In the genomic region with DNA sequence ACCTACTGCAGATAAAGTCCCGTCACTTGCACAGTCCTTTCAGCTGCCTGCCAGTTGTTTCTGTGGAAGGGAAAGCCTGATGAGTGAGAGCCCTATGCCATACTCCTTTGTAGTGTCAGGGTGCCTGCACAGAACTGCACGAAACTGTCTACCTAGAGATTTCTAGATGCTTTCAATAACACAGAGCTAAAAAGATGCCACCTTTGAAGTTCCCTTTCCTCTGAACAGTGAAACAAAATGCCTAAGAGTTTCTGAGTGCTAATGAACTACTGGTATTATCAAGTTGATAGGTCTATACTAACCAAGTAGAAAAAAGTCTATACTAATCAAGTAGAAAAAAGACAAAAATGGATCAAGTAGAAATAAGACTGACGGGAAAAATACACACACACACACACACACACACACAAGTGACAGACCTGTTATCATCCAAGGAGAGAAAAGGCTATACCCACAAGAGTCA, we compare ENCODE assay signal across 17 cellular contexts.
DNase-seq lines count a peak whose midpoint lies in the region; ATAC-seq and TF ChIP-seq lines count a peak whose summit lies in the region.
"Had no signal": no experiment of that assay in that cellular context is flagged by ENCODE, and none has a peak within 500 bp of the region (broad histone marks: within the 10 kb centered on the region; RNA-seq: fewer than 3 reads in every experiment).

No MANE protein-coding gene starts in this region.

- H3K4me1 ChIP-seq in cardiac muscle cell (ENCODE audit: low read depth) (peaks cover 20% of the 10 kb centered on the region), heart left ventricle (peaks cover 0 to 17% (median 4%) of the 10 kb centered on the region in 12 donors)
- H3K4me1 ChIP-seq: foreskin keratinocyte had no signal

- H3K36me3 ChIP-seq in cardiac muscle cell = no peaks in the 10 kb centered on the region
- H3K36me3 ChIP-seq in heart left ventricle = peaks cover 0 to 7% (median 0%) of the 10 kb centered on the region in 9 donors

- H3K27ac ChIP-seq in cardiac muscle cell = peak overlapping the region; percentile 74
- no peak overlapping the region for H3K27ac ChIP-seq in heart left ventricle
- H3K27ac ChIP-seq: foreskin keratinocyte, testis had no signal

- H3K4me3 ChIP-seq in cardiac muscle cell = no peak overlapping the region
- no peak overlapping the region for H3K4me3 ChIP-seq in heart left ventricle
- H3K4me3 ChIP-seq: testis had no signal

- ATAC-seq in heart left ventricle (no peak), HG03175 (IDR thresholded peaks at IDR 0.05; ENCODE audit: unreplicated experiment) (no peak), HG03095 (IDR thresholded peaks at IDR 0.05; ENCODE audit: unreplicated experiment) (no peak)
- ATAC-seq in stimulated activated naive CD8-positive, alpha-beta T cell treated with anti-CD3 and anti-CD28 coated beads, Interleukin-15, Interleukin-2, amounts not matched to agents 100 U/mL and 50 U/mL, for 24 hours = peak; percentile 57
- ATAC-seq: foreskin keratinocyte, left cardiac atrium, right cardiac atrium had no signal

- H3K9me3 ChIP-seq in cardiac muscle cell (ENCODE audit: low read depth) = no peaks in the 10 kb centered on the region
- H3K9me3 ChIP-seq in heart left ventricle = no peaks in the 10 kb centered on the region
- H3K9me3 ChIP-seq: testis had no signal

- 82 to 85% (median 84%) methylated on average over 3 of the region's 3 CpGs for WGBS in heart left ventricle, 4 donors

- TF ChIP-seq CTCF in cardiac muscle cell (IDR thresholded peaks at IDR 0.05; ENCODE audit: low read depth, low read length) (no peak), heart left ventricle (IDR thresholded peaks at IDR 0.05) (no peak)

- no peaks in the 10 kb centered on the region for H3K27me3 ChIP-seq in cardiac muscle cell
- no peaks in the 10 kb centered on the region for H3K27me3 ChIP-seq in heart left ventricle
- H3K27me3 ChIP-seq: foreskin keratinocyte, testis had no signal

- DNase-seq in cardiac muscle cell (ENCODE audit: low read depth in 1 of 2, low spot score in 1 of 2) (peak in 1 of 2 donors; percentile 36), heart left ventricle (no peak), NCI-H446 (lab: John Stamatoyannopoulos, UW) (no peak)
- peak; percentile 17 to 19 for DNase-seq in activated CD4-positive, alpha-beta T cell treated with anti-CD3 and anti-CD28 coated beads, Interleukin-2, amount 50 U/mL, for 4 hours
- DNase-seq in effector CD4-positive, alpha-beta T cell = peak; percentile 10
- no peak for DNase-seq in stimulated activated naive CD8-positive, alpha-beta T cell treated with anti-CD3 and anti-CD28 coated beads, Interleukin-15, Interleukin-2, amounts not matched to agents 100 U/mL and 50 U/mL, for 24 hours
- DNase-seq: Calu3; foreskin keratinocyte; left cardiac atrium; NCI-H146; NCI-H2227 treated with DMSO at 0.1 percent for 48 hours; NK-92 treated with Interleukin-12 subunit alpha and Interleukin-12 subunit beta, amount 100 ng/mL, for 24 hours; right cardiac atrium; RPMI8226; testis had no signal

- intact Hi-C loops in heart left ventricle (cut with DNase I) = loop anchor here in 2 of 10 donors (5.0 to 10.0 kb wide), 2 partner anchors 81 to 107 kb away; partner anchors contain the start of gene TLK1 (in 1 of the 2)

- TF ChIP-seq POLR2A in heart left ventricle (IDR thresholded peaks at IDR 0.05) = no peak

Comparison
In these comparisons a context has a peak if more than half of its experiments do, and no peak if none do; other contexts are left out.
1. DNase-seq: peak in activated CD4-positive, alpha-beta T cell treated with anti-CD3 and anti-CD28 coated beads, Interleukin-2, amount 50 U/mL, for 4 hours (2 of 2) and effector CD4-positive, alpha-beta T cell (single experiment); none in heart left ventricle (0 of 5), stimulated activated naive CD8-positive, alpha-beta T cell treated with anti-CD3 and anti-CD28 coated beads, Interleukin-15, Interleukin-2, amounts not matched to agents 100 U/mL and 50 U/mL, for 24 hours (single experiment) and NCI-H446 (0 of 2).